ENCODE assay signal across 11 cellular contexts in genomic region chr6:149336529-149336928, GRCh38. TPM values are rescaled to one million over a fixed set of nuclear protein-coding genes. Genes with fewer than 3 reads are reported as not detected.
DNase-seq lines count a peak whose midpoint lies in the region; ATAC-seq and TF ChIP-seq lines count a peak whose summit lies in the region.
"Had no signal": no experiment of that assay in that cellular context is flagged by ENCODE, and none has a peak within 500 bp of the region (broad histone marks: within the 10 kb centered on the region; RNA-seq: fewer than 3 reads in every experiment).

No MANE protein-coding gene starts in this region.

- no peaks in the 10 kb centered on the region for H3K27me3 Mint-ChIP-seq in naive thymus-derived CD8-positive, alpha-beta T cell

- no peaks in the 10 kb centered on the region for H3K9me3 Mint-ChIP-seq in naive thymus-derived CD8-positive, alpha-beta T cell
- H3K9me3 Mint-ChIP-seq: neural crest cell had no signal

- intact Hi-C loops in breast epithelium (cut with DNase I; ENCODE audit: low total_unique reads) = no loop called here

- peak overlapping the region in 1 of 3 donors; percentile 9 for H3K4me3 ChIP-seq in breast epithelium

- POLR2A ChIA-PET in naive thymus-derived CD8-positive, alpha-beta T cell (lab: Charles Lee) = interaction anchor here (1.5 kb wide), 1 partner anchor 14 kb away, joined by 3 read pairs; no protein-coding TSS in a partner anchor

- no peak for TF ChIP-seq POLR2A in breast epithelium (IDR thresholded peaks at IDR 0.05)

- H3K4me1 Mint-ChIP-seq in naive thymus-derived CD8-positive, alpha-beta T cell = peaks cover 43 to 90% (median 80%) of the 10 kb centered on the region in 4 donors

- H3K4me3 Mint-ChIP-seq in naive thymus-derived CD8-positive, alpha-beta T cell = peak overlapping the region in 8 of 10 donors; percentile 1 to 58 (median 33)
- H3K4me3 Mint-ChIP-seq: neural crest cell had no signal

- ATAC-seq in naive thymus-derived CD8-positive, alpha-beta T cell = no peak
- no peak for ATAC-seq in HG02588 (IDR thresholded peaks at IDR 0.05; ENCODE audit: unreplicated experiment)
- no peak for ATAC-seq in omental fat pad (ENCODE audit: low FRiP score)

- H3K36me3 Mint-ChIP-seq in naive thymus-derived CD8-positive, alpha-beta T cell = peaks cover 2 to 6% (median 4%) of the 10 kb centered on the region in 3 donors

- peak overlapping the region; percentile 44 to 49 for H3K27ac ChIP-seq in breast epithelium

- no peaks in the 10 kb centered on the region for H3K36me3 ChIP-seq in breast epithelium

- H3K27ac Mint-ChIP-seq in naive thymus-derived CD8-positive, alpha-beta T cell = peak overlapping the region in 4 of 10 donors; percentile 6 to 71 (median 40)

- H3K4me1 ChIP-seq in breast epithelium = peaks cover 7 to 13% of the 10 kb centered on the region in 2 donors

- TF ChIP-seq CTCF in breast epithelium (IDR thresholded peaks at IDR 0.05) = no peak
- TF ChIP-seq CTCF in omental fat pad (IDR thresholded peaks at IDR 0.05) = no peak

- H3K9me3 ChIP-seq in breast epithelium = no peaks in the 10 kb centered on the region

- no peaks in the 10 kb centered on the region for H3K27me3 ChIP-seq in breast epithelium

- DNase-seq in DMS79 treated with DMSO at 0.1 percent for 48 hours (lab: John Stamatoyannopoulos, UW) (peak; percentile 92), LHCN-M2 (ENCODE audit: low read depth) (peak; percentile 26), breast epithelium (ENCODE audit: low spot score in 2 of 2) (peak in 1 of 2 donors; percentile 39), cortex of kidney (lab: John Stamatoyannopoulos, UW) (no peak), omental fat pad (ENCODE audit: low spot score) (no peak)
- no peak for DNase-seq in naive thymus-derived CD8-positive, alpha-beta T cell
- no peak for DNase-seq in activated CD4-positive, CD25-positive, alpha-beta regulatory T cell (lab: John Stamatoyannopoulos, UW)
- DNase-seq: effector CD8-positive, alpha-beta T cell; NCI-H187 treated with DMSO at 0.1 percent for 48 hours had no signal

RNA-seq across cellular contexts. Expression of gene TAB2, which starts 19.0 kb away (rescaled TPM):
- total RNA-seq in LHCN-M2 (2014; rRNA removed) = 18.1 and 23.1 TPM in 2 replicates
- polyA plus RNA-seq in LHCN-M2 (2012) = 17.7 TPM
- 10 to 100 TPM; 63.3 to 91.0 (median 75.8) TPM for total RNA-seq in breast epithelium
- total RNA-seq in naive thymus-derived CD8-positive, alpha-beta T cell = 100 to 1,000 TPM; 114 to 117 TPM
- 10 to 100 TPM in 2 of 3 donors, 1 to 10 TPM in 1; 9.5 to 14.1 (median 12.9) TPM for polyA plus RNA-seq in naive thymus-derived CD8-positive, alpha-beta T cell
- 10 to 100 TPM; 40.0 to 88.4 (median 58.6) TPM for total RNA-seq in omental fat pad

Comparison
In these comparisons a context has a peak if more than half of its experiments do, and no peak if none do; other contexts are left out.
1. DNase-seq: peak in DMS79 treated with DMSO at 0.1 percent for 48 hours (single experiment) and LHCN-M2 (single experiment); none in naive thymus-derived CD8-positive, alpha-beta T cell (0 of 10), cortex of kidney (single experiment), activated CD4-positive, CD25-positive, alpha-beta regulatory T cell (0 of 4) and omental fat pad (single experiment).